In the genomic region with DNA sequence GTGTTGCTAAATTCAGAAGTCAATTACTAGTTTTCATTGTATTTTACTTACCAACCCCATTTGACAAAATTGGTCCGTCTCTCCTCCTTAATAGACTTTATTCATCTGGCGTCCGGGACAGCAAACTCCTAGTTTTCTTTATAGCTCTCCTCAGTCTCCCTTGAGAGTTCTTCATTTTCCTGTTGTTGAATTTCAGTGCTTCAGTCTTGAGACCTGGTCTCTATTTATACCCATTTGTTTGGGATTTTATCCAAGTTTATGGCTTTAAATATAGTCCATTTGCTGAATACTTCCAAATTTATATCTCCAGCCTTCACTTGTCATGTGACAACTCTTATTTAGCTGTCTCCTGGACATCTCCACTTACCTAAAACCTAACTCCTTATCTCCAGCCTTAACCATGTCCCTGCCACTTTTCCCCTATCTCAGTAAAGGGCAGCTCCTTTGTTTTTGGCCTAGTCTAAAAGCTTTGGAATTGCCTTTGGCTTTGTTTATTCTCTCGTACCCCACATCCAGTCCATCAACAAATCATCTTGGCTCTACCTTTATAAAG, we compare ENCODE assay signal across 21 cellular contexts. TPM values are rescaled to one million over a fixed set of nuclear protein-coding genes. Genes with fewer than 3 reads are reported as not detected.
DNase-seq lines count a peak whose midpoint lies in the region; ATAC-seq and TF ChIP-seq lines count a peak whose summit lies in the region.
"Had no signal": no experiment of that assay in that cellular context is flagged by ENCODE, and none has a peak within 500 bp of the region (broad histone marks: within the 10 kb centered on the region; RNA-seq: fewer than 3 reads in every experiment).

No MANE protein-coding gene starts in this region.

- H3K4me1 ChIP-seq in BLaER1 treated with 17β-estradiol and CSF1 and Interleukin-3, amounts not matched to agents 10 nM and 100 nM = peaks cover 17 to 44% (median 24%) of the 10 kb centered on the region in 10 experiments
- H3K4me1 ChIP-seq in GM23338 (ENCODE audit: insufficient read depth) (peaks cover 79% of the 10 kb centered on the region), endodermal cell (ENCODE audit: control insufficient read depth, insufficient read depth, low read length) (peaks cover 12% of the 10 kb centered on the region), skeletal muscle tissue (ENCODE audit: control insufficient read depth in 3 of 3, insufficient read depth in 3 of 3, low read length in 3 of 3) (peaks cover 16 to 19% (median 18%) of the 10 kb centered on the region in 3 donors), ovary (ENCODE audit: insufficient read depth) (peaks cover 4% of the 10 kb centered on the region)

- no peak overlapping the region for H3K4me3 ChIP-seq in BLaER1 treated with 17β-estradiol and CSF1 and Interleukin-3, amounts not matched to agents 10 nM and 100 nM
- H3K4me3 ChIP-seq in GM23338 (no peak overlapping the region), endodermal cell (ENCODE audit: low read length) (no peak overlapping the region), skeletal muscle tissue (ENCODE audit: low read length in 3 of 3) (peak overlapping the region in 1 of 3 donors; percentile 45), ovary (no peak overlapping the region)
- H3K4me3 ChIP-seq: HAP-1 had no signal

- TF ChIP-seq POLR2A in ovary (IDR thresholded peaks at IDR 0.05) = no peak

- no peaks in the 10 kb centered on the region for H3K27me3 ChIP-seq in BLaER1 treated with 17β-estradiol and CSF1 and Interleukin-3, amounts not matched to agents 10 nM and 100 nM
- H3K27me3 ChIP-seq in GM23338 (ENCODE audit: insufficient read depth) = no peaks in the 10 kb centered on the region
- no peaks in the 10 kb centered on the region for H3K27me3 ChIP-seq in endodermal cell (ENCODE audit: control insufficient read depth, insufficient read depth, low read length, poor library complexity, severe bottlenecking)
- no peaks in the 10 kb centered on the region for H3K27me3 ChIP-seq in skeletal muscle tissue (ENCODE audit: control insufficient read depth in 3 of 3, insufficient read depth in 3 of 3, low read length in 3 of 3)
- H3K27me3 ChIP-seq in ovary = no peaks in the 10 kb centered on the region

- in situ Hi-C loops in GM13977 (cut with MboI; ENCODE audit: low pct_unique_long_range_greater_than_20kb, low sequenced_read_pairs, unreplicated experiment) = no loop called here

- H3K4me3 Mint-ChIP-seq in GM23338 (no peak overlapping the region), endodermal cell (no peak overlapping the region)
- H3K4me3 Mint-ChIP-seq: CD4-positive, alpha-beta memory T cell had no signal

- intact Hi-C loops in ovary (cut with DNase I) = no loop called here

- H3K27ac ChIP-seq in BLaER1 treated with 17β-estradiol and CSF1 and Interleukin-3, amounts not matched to agents 10 nM and 100 nM = no peak overlapping the region
- peak overlapping the region; percentile 56; the same call in 1 of the 2 replicates for H3K27ac ChIP-seq in GM23338 (ENCODE audit: low read depth)
- no peak overlapping the region for H3K27ac ChIP-seq in endodermal cell (ENCODE audit: low read depth, low read length)
- H3K27ac ChIP-seq in skeletal muscle tissue (ENCODE audit: low read depth, low read length) = peak overlapping the region; percentile 13
- H3K27ac ChIP-seq in ovary = no peak overlapping the region
- H3K27ac ChIP-seq: HL-60 had no signal

- DNase-seq in GM23338 (ENCODE audit: low spot score) = no peak
- no peak for DNase-seq in endodermal cell
- DNase-seq in GM13977 (ENCODE audit: low spot score) = no peak
- DNase-seq in ovary = no peak
- DNase-seq in OCI-M2 (lab: John Stamatoyannopoulos, UW; ENCODE audit: unreplicated experiment) = no peak
- DNase-seq: Caco-2; CD4-positive, alpha-beta memory T cell; DMS 273 treated with DMSO at 0.1 percent for 48 hours; DMS79 treated with DMSO at 0.1 percent for 48 hours; KG1; NCI-H1092; NCI-H1436 treated with DMSO at 0.1 percent for 48 hours; NCI-H2029; NCI-H345; NCI-H524; NCI-H774; SHP77 had no signal

- peaks cover 100% of the 10 kb centered on the region for H3K79me2 ChIP-seq in GM23338 (replicated peaks; ENCODE audit: insufficient read depth)

- H3K9me2 ChIP-seq in GM23338 (ENCODE audit: insufficient read depth) = no peaks in the 10 kb centered on the region

- H3K9me3 ChIP-seq in BLaER1 treated with 17β-estradiol and CSF1 and Interleukin-3, amounts not matched to agents 10 nM and 100 nM (replicated peaks in 1 of 11) = peaks cover 6 to 43% (median 31%) of the 10 kb centered on the region in 11 experiments; a peak in 21 of 22 replicates
- H3K9me3 ChIP-seq in endodermal cell (ENCODE audit: control insufficient read depth, low read length) (no peaks in the 10 kb centered on the region), skeletal muscle tissue (ENCODE audit: control insufficient read depth in 3 of 3, low read length in 3 of 3) (no peaks in the 10 kb centered on the region), ovary (no peaks in the 10 kb centered on the region)
- H3K9me3 ChIP-seq: Caco-2, HAP-1 had no signal

- TF ChIP-seq CTCF in GM23338 (conservative IDR thresholded peaks at IDR 0.05; ENCODE audit: low read depth in 2 of 2) (no peak), endodermal cell (conservative IDR thresholded peaks at IDR 0.05) (no peak), GM13977 (IDR thresholded peaks at IDR 0.05; ENCODE audit: extremely low read depth, insufficient read depth, missing control alignments) (no peak), ovary (IDR thresholded peaks at IDR 0.05) (no peak)

- peaks cover 5% of the 10 kb centered on the region; the same call in 1 of the 3 replicates for H3K36me3 Mint-ChIP-seq in GM23338 (ENCODE audit: low read depth)
- peaks cover 10% of the 10 kb centered on the region for H3K36me3 Mint-ChIP-seq in endodermal cell (ENCODE audit: low read depth)

- 91 to 94% methylated on average over 4 of the region's 4 CpGs for WGBS in endodermal cell (ENCODE audit: insufficient coverage in 1 of 2, insufficient read length in 1 of 2), 2 experiments
- 83 to 90% (median 88%) methylated on average over 4 of the region's 4 CpGs for WGBS in ovary, 3 donors

- no peaks in the 10 kb centered on the region for H3K27me3 Mint-ChIP-seq in GM23338 (ENCODE audit: insufficient read depth, low read depth, poor library complexity)
- H3K27me3 Mint-ChIP-seq in endodermal cell (ENCODE audit: insufficient read depth) = no peaks in the 10 kb centered on the region
- H3K27me3 Mint-ChIP-seq: CD4-positive, alpha-beta memory T cell had no signal

- no peak overlapping the region for H3K27ac Mint-ChIP-seq in GM23338
- no peak overlapping the region for H3K27ac Mint-ChIP-seq in endodermal cell
- H3K27ac Mint-ChIP-seq: CD4-positive, alpha-beta memory T cell had no signal

- H3K9me3 Mint-ChIP-seq in GM23338 = no peaks in the 10 kb centered on the region; the same call in 2 of the 3 replicates
- H3K9me3 Mint-ChIP-seq in endodermal cell = peaks cover 4% of the 10 kb centered on the region

- H3K36me3 ChIP-seq in BLaER1 treated with 17β-estradiol and CSF1 and Interleukin-3, amounts not matched to agents 10 nM and 100 nM = peaks cover 29 to 66% (median 51%) of the 10 kb centered on the region in 11 experiments; a peak in 21 of 22 replicates
- H3K36me3 ChIP-seq in GM23338 (ENCODE audit: insufficient read depth) (no peaks in the 10 kb centered on the region), endodermal cell (ENCODE audit: control insufficient read depth, insufficient read depth, low read length) (peaks cover 12% of the 10 kb centered on the region), skeletal muscle tissue (ENCODE audit: control insufficient read depth in 3 of 3, insufficient read depth in 3 of 3, low read length in 3 of 3) (no peaks in the 10 kb centered on the region), ovary (no peaks in the 10 kb centered on the region)
- H3K36me3 ChIP-seq: HAP-1 had no signal

- H3K4me2 ChIP-seq in BLaER1 treated with 17β-estradiol and CSF1 and Interleukin-3, amounts not matched to agents 10 nM and 100 nM = peak overlapping the region in 10 of 11 experiments; percentile 13 to 66 (median 40); a peak in 19 of 22 replicates
- H3K4me2 ChIP-seq in GM23338 = no peak overlapping the region

- H3K4me1 Mint-ChIP-seq in GM23338 (peaks cover 39% of the 10 kb centered on the region), endodermal cell (peaks cover 24% of the 10 kb centered on the region)

- TF ChIP-seq EP300 in ovary (IDR thresholded peaks at IDR 0.05) = no peak

- H3K9ac ChIP-seq in BLaER1 treated with 17β-estradiol and CSF1 and Interleukin-3, amounts not matched to agents 10 nM and 100 nM = no peak overlapping the region
- H3K9ac ChIP-seq in endodermal cell (ENCODE audit: extremely low read depth, low read length, poor library complexity, severe bottlenecking) (peak overlapping the region; percentile 2), skeletal muscle tissue (ENCODE audit: low read depth in 1 of 3, low read length in 3 of 3) (peak overlapping the region in 1 of 3 donors; percentile 35)

- H2AFZ ChIP-seq in GM23338 = no peak overlapping the region

- no peak; the same call in 1 of the 3 replicates for ATAC-seq in GM23338

- no peaks in the 10 kb centered on the region for H3F3A ChIP-seq in GM23338 (replicated peaks; ENCODE audit: low read depth)

- peaks cover 8 to 87% (median 51%) of the 10 kb centered on the region in 11 experiments; a peak in 18 of 22 replicates for H4K20me1 ChIP-seq in BLaER1 treated with 17β-estradiol and CSF1 and Interleukin-3, amounts not matched to agents 10 nM and 100 nM
- no peaks in the 10 kb centered on the region; the same call in 1 of the 2 replicates for H4K20me1 ChIP-seq in GM23338 (replicated peaks; ENCODE audit: insufficient read depth)

TF ChIP-seq in GM23338, 12 proteins besides CTCF, POLR2A, EP300 and RAD21 (continues in another document):
- TF ChIP-seq POLR2AphosphoS5 (IDR thresholded peaks at IDR 0.05; ENCODE audit: low read depth) = no peak
- no peak for TF ChIP-seq EZH2phosphoT487 (IDR thresholded peaks at IDR 0.05; ENCODE audit: unreplicated experiment)

RNA-seq across cellular contexts. Expression of gene KTN1, which starts 23.5 kb away (rescaled TPM):
- 110 and 124 TPM in 2 replicates for total RNA-seq in GM23338 (2014; rRNA removed; shearing (Covaris generic))
- polyA plus RNA-seq in GM23338 (2016; fragmentation: Nextera tagmentation; extraction: Ambion mirVana) (473 and 607 TPM in 2 replicates), ovary (100 to 1,000 TPM in 1 of 2 donors, 10 to 100 TPM in 1; 84.4 to 107 TPM)
- total RNA-seq in endodermal cell (100 to 1,000 TPM; 215 to 239 TPM), skeletal muscle tissue (72.0 TPM), ovary (100 to 1,000 TPM in 6 of 7 donors, 10 to 100 TPM in 1; 98.0 to 144 (median 129) TPM)
- polyA plus RNA-seq in endodermal cell (2013, experiment 1 of 2) = 109 TPM
- 125 TPM for polyA plus RNA-seq in endodermal cell (2013, experiment 2 of 2)

Comparison
In these comparisons a context has a peak if more than half of its experiments do, and no peak if none do; other contexts are left out.
1. H3K27ac ChIP-seq: peak in GM23338 (single experiment) and skeletal muscle tissue (single experiment); none in BLaER1 treated with 17β-estradiol and CSF1 and Interleukin-3, amounts not matched to agents 10 nM and 100 nM (0 of 11), endodermal cell (single experiment) and ovary (0 of 2).